32 cellular contexts compared by ENCODE assay signal in the genomic region with DNA sequence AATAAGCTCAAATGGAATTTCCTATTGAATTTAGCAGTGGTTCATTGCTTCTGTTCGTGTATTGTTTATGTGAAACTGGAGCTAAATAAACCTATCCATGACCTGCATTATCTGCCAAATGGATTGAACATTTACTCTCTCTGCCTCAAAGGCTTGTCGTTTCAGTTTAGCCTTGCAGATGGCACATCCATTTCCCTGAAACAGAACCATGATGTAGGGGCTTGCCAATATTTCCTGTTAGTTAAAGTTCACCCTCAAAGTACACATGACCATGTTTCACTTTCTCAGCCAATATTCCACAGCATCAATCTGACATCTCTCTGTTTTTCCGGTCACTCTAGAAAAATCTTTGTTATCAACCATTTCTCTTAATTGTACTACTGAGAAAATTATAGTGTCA.
"Had no signal": no experiment of that assay in that cellular context is flagged by ENCODE, and none has a peak within 500 bp of the region (broad histone marks: within the 10 kb centered on the region; RNA-seq: fewer than 3 reads in every experiment).

No MANE protein-coding gene starts in this region.

- DNase-seq: activated CD4-positive, alpha-beta memory T cell treated with anti-CD3 and anti-CD28 coated beads for 36 hours; activated CD4-positive, alpha-beta T cell treated with anti-CD3 and anti-CD28 coated beads for 36 hours; activated CD4-positive, alpha-beta T cell treated with anti-CD3 and anti-CD28 coated beads, Interleukin-2, amount 10 ng/mL, durations not matched to agents 24 days and 14 days; activated CD4-positive, CD25-positive, alpha-beta regulatory T cell; activated CD4-positive, CD25-positive, alpha-beta regulatory T cell treated with anti-CD3 and anti-CD28 coated beads, Interleukin-2, amount 50 U/mL, for 72 hours; activated CD8-positive, alpha-beta memory T cell treated with anti-CD3 and anti-CD28 coated beads, Interleukin-2, amount 10 ng/mL, durations not matched to agents 7 days and 5 days; activated CD8-positive, alpha-beta memory T cell treated with anti-CD3 and anti-CD28 coated beads, Interleukin-2, amount 50 U/mL, for 4 hours; activated CD8-positive, alpha-beta T cell treated with anti-CD3 and anti-CD28 coated beads, Interleukin-2, amount 10 ng/mL, durations not matched to agents 7 days and 5 days; activated effector memory CD4-positive, alpha-beta T cell treated with anti-CD3 and anti-CD28 coated beads, Interleukin-2, amount 50 U/mL, for 16 hours; activated naive CD4-positive, alpha-beta T cell treated with anti-CD3 and anti-CD28 coated beads for 36 hours; activated naive CD8-positive, alpha-beta T cell treated with anti-CD3 and anti-CD28 coated beads for 36 hours; activated naive CD8-positive, alpha-beta T cell treated with anti-CD3 and anti-CD28 coated beads, Interleukin-2, amount 50 U/mL, for 24 hours; activated T-cell treated with anti-CD3 and anti-CD28 coated beads, Interleukin-2, amount 50 U/mL, for 1 hour; activated T-cell treated with anti-CD3 and anti-CD28 coated beads, Interleukin-2, amount 50 U/mL, for 48 hours; adrenal gland; amygdala; aorta; body of pancreas; caudate nucleus; cortex of kidney; dermis blood vessel endothelial cell; effector CD4-positive, alpha-beta T cell; effector memory CD8-positive, alpha-beta T cell; erythroblast; foreskin keratinocyte; gastrocnemius medialis; T-helper 2 cell had no signal

- H3K27me3 Mint-ChIP-seq: activated CD4-positive, alpha-beta memory T cell treated with anti-CD3 and anti-CD28 coated beads for 36 hours; activated CD4-positive, alpha-beta T cell treated with anti-CD3 and anti-CD28 coated beads for 36 hours; activated CD4-positive, alpha-beta T cell treated with anti-CD3 and anti-CD28 coated beads, Interleukin-2, amount 10 ng/mL, durations not matched to agents 24 days and 14 days; activated CD8-positive, alpha-beta memory T cell treated with anti-CD3 and anti-CD28 coated beads, Interleukin-2, amount 10 ng/mL, durations not matched to agents 7 days and 5 days; activated naive CD4-positive, alpha-beta T cell treated with anti-CD3 and anti-CD28 coated beads, Interleukin-2, amount 50 U/mL, for 24 hours; activated naive CD8-positive, alpha-beta T cell treated with anti-CD3 and anti-CD28 coated beads for 36 hours; activated naive CD8-positive, alpha-beta T cell treated with anti-CD3 and anti-CD28 coated beads, Interleukin-2, amount 50 U/mL, for 24 hours; effector memory CD8-positive, alpha-beta T cell had no signal

- FAIRE-seq: colon had no signal

- H3K36me3 Mint-ChIP-seq: activated CD4-positive, alpha-beta memory T cell treated with anti-CD3 and anti-CD28 coated beads for 36 hours; activated CD8-positive, alpha-beta memory T cell treated with anti-CD3 and anti-CD28 coated beads, Interleukin-2, amount 10 ng/mL, durations not matched to agents 7 days and 5 days; activated naive CD4-positive, alpha-beta T cell treated with anti-CD3 and anti-CD28 coated beads, Interleukin-2, amount 50 U/mL, for 24 hours; activated naive CD8-positive, alpha-beta T cell treated with anti-CD3 and anti-CD28 coated beads for 36 hours had no signal

- H3K27ac Mint-ChIP-seq: activated CD4-positive, alpha-beta memory T cell treated with anti-CD3 and anti-CD28 coated beads for 36 hours; activated CD4-positive, alpha-beta T cell treated with anti-CD3 and anti-CD28 coated beads for 36 hours; activated CD4-positive, alpha-beta T cell treated with anti-CD3 and anti-CD28 coated beads, Interleukin-2, amount 10 ng/mL, durations not matched to agents 24 days and 14 days; activated CD8-positive, alpha-beta memory T cell treated with anti-CD3 and anti-CD28 coated beads, Interleukin-2, amount 10 ng/mL, durations not matched to agents 7 days and 5 days; activated CD8-positive, alpha-beta T cell treated with anti-CD3 and anti-CD28 coated beads, Interleukin-2, amount 10 ng/mL, durations not matched to agents 7 days and 5 days; activated naive CD4-positive, alpha-beta T cell treated with anti-CD3 and anti-CD28 coated beads for 36 hours; activated naive CD4-positive, alpha-beta T cell treated with anti-CD3 and anti-CD28 coated beads, Interleukin-2, amount 50 U/mL, for 24 hours; activated naive CD8-positive, alpha-beta T cell treated with anti-CD3 and anti-CD28 coated beads for 36 hours; activated naive CD8-positive, alpha-beta T cell treated with anti-CD3 and anti-CD28 coated beads, Interleukin-2, amount 50 U/mL, for 24 hours; activated T-helper 1 cell treated with anti-CD3 and anti-CD28 coated beads, Interleukin-12 subunit alpha, Interleukin-12 subunit beta, Interleukin-2, Interleukin-4 antibody, amounts not matched to agents 30 ng/mL and 10 ng/mL and 1 ng/mL, durations not matched to agents 14 hours and 24 hours and 36 hours; activated T-helper 2 cell treated with anti-CD3 and anti-CD28 coated beads, Interferon-gamma antibody, Interleukin-2, Interleukin-4, amounts not matched to agents 10 μg/mL and 5 μg/mL and 100 μg/mL, durations not matched to agents 14 hours and 24 hours and 36 hours; effector memory CD8-positive, alpha-beta T cell had no signal

- H3K4me1 Mint-ChIP-seq: activated CD4-positive, alpha-beta T cell treated with anti-CD3 and anti-CD28 coated beads for 36 hours; activated CD4-positive, alpha-beta T cell treated with anti-CD3 and anti-CD28 coated beads, Interleukin-2, amount 10 ng/mL, durations not matched to agents 24 days and 14 days; activated CD8-positive, alpha-beta memory T cell treated with anti-CD3 and anti-CD28 coated beads, Interleukin-2, amount 10 ng/mL, durations not matched to agents 7 days and 5 days; activated naive CD4-positive, alpha-beta T cell treated with anti-CD3 and anti-CD28 coated beads, Interleukin-2, amount 50 U/mL, for 24 hours; activated naive CD8-positive, alpha-beta T cell treated with anti-CD3 and anti-CD28 coated beads for 36 hours; activated naive CD8-positive, alpha-beta T cell treated with anti-CD3 and anti-CD28 coated beads, Interleukin-2, amount 50 U/mL, for 24 hours had no signal

- H3K36me3 ChIP-seq: adrenal gland, esophagus muscularis mucosa, gastrocnemius medialis had no signal

- ATAC-seq: activated CD4-positive, alpha-beta T cell treated with anti-CD3 and anti-CD28 coated beads for 36 hours; activated CD8-positive, alpha-beta memory T cell treated with anti-CD3 and anti-CD28 coated beads, Interleukin-2, amount 10 ng/mL, durations not matched to agents 7 days and 5 days; activated CD8-positive, alpha-beta T cell treated with anti-CD3 and anti-CD28 coated beads, Interleukin-2, amount 10 ng/mL, durations not matched to agents 7 days and 5 days; activated naive CD8-positive, alpha-beta T cell treated with anti-CD3 and anti-CD28 coated beads, Interleukin-2, amount 50 U/mL, for 24 hours; body of pancreas; effector memory CD8-positive, alpha-beta T cell; foreskin keratinocyte; gastrocnemius medialis had no signal

- H3K4me3 Mint-ChIP-seq: activated CD4-positive, alpha-beta memory T cell treated with anti-CD3 and anti-CD28 coated beads for 36 hours; activated CD4-positive, alpha-beta T cell treated with anti-CD3 and anti-CD28 coated beads for 36 hours; activated CD4-positive, alpha-beta T cell treated with anti-CD3 and anti-CD28 coated beads, Interleukin-2, amount 10 ng/mL, durations not matched to agents 24 days and 14 days; activated CD8-positive, alpha-beta memory T cell treated with anti-CD3 and anti-CD28 coated beads, Interleukin-2, amount 10 ng/mL, durations not matched to agents 7 days and 5 days; activated CD8-positive, alpha-beta T cell treated with anti-CD3 and anti-CD28 coated beads, Interleukin-2, amount 10 ng/mL, durations not matched to agents 7 days and 5 days; activated naive CD4-positive, alpha-beta T cell treated with anti-CD3 and anti-CD28 coated beads for 36 hours; activated naive CD4-positive, alpha-beta T cell treated with anti-CD3 and anti-CD28 coated beads, Interleukin-2, amount 50 U/mL, for 24 hours; activated naive CD8-positive, alpha-beta T cell treated with anti-CD3 and anti-CD28 coated beads for 36 hours; activated naive CD8-positive, alpha-beta T cell treated with anti-CD3 and anti-CD28 coated beads, Interleukin-2, amount 50 U/mL, for 24 hours; activated T-helper 1 cell treated with anti-CD3 and anti-CD28 coated beads, Interleukin-12 subunit alpha, Interleukin-12 subunit beta, Interleukin-2, Interleukin-4 antibody, amounts not matched to agents 30 ng/mL and 10 ng/mL and 1 ng/mL, durations not matched to agents 14 hours and 24 hours and 36 hours; effector memory CD8-positive, alpha-beta T cell had no signal

- H3K4me3 ChIP-seq: adrenal gland, body of pancreas, esophagus muscularis mucosa, gastrocnemius medialis had no signal

- H3K9me3 ChIP-seq: adrenal gland, body of pancreas, gastrocnemius medialis had no signal

- H3K4me1 ChIP-seq: adrenal gland, body of pancreas, esophagus muscularis mucosa, foreskin keratinocyte, gastrocnemius medialis had no signal

- H3K27me3 ChIP-seq: adrenal gland, body of pancreas, esophagus muscularis mucosa, foreskin keratinocyte, gastrocnemius medialis had no signal

- H3K9me3 Mint-ChIP-seq: activated CD4-positive, alpha-beta T cell treated with anti-CD3 and anti-CD28 coated beads, Interleukin-2, amount 10 ng/mL, durations not matched to agents 24 days and 14 days had no signal

- H3K27ac ChIP-seq: adrenal gland, body of pancreas, esophagus muscularis mucosa, foreskin keratinocyte, gastrocnemius medialis had no signal
